ENCODE assay signal across 8 cellular contexts in the genomic region with DNA sequence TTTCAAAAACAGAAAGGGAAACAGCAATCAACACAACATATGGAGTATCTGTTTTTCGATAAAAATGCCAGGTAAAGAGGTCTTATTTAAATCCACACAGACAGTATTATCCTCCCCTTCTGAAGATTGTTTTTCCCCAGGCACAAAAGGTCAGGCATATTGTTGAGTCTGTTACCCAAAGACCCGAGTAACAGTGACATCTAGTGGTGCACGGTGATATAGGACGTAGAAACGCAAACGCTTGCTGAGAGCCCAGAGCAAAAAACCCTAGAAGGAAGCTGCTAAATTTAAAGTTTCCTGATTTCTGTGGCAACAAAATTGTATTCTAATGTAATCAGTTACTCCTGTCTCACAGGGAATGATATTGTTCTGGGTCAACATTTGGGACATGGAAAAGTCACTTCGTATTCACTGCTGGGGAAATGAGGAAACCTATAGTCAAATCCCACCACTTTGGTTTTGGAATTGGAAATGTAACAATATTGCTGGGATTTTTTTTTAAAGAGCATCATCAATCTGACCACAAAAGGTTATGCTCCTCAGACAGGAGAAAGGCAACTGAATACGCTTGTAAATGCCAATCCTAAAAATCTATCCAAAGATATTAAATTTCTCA.
DNase-seq lines count a peak whose midpoint lies in the region; ATAC-seq and TF ChIP-seq lines count a peak whose summit lies in the region.

No MANE protein-coding gene starts in this region.

- peak; percentile 2 to 72 (median 43) for DNase-seq in CD4-positive, CD25-positive, alpha-beta regulatory T cell
- DNase-seq in NCI-H226 (peak; percentile 61), dermis blood vessel endothelial cell (peak; percentile 91), lower leg skin (ENCODE audit: low spot score in 2 of 2) (peak; percentile 69 to 85)
- DNase-seq in activated CD4-positive, alpha-beta T cell treated with anti-CD3 and anti-CD28 coated beads for 24 hours (ENCODE audit: low read depth in 2 of 2) = peak; percentile 43 to 56
- peak; percentile 2 for DNase-seq in stimulated activated CD8-positive, alpha-beta memory T cell treated with anti-CD3 and anti-CD28 coated beads, Interleukin-15, amount 100 ng/mL, for 24 hours (ENCODE audit: low read depth)

- peaks cover 0 to 8% (median 2%) of the 10 kb centered on the region in 4 donors for H3K4me1 Mint-ChIP-seq in CD4-positive, CD25-positive, alpha-beta regulatory T cell

- H3K27me3 Mint-ChIP-seq in CD4-positive, CD25-positive, alpha-beta regulatory T cell = peaks cover 11% of the 10 kb centered on the region

- peaks cover 4% of the 10 kb centered on the region for H3K27me3 ChIP-seq in CD4-positive, CD25-positive, alpha-beta regulatory T cell (ENCODE audit: control insufficient read depth, insufficient read depth, low read length)

- peak; percentile 50 to 70 for ATAC-seq in CD4-positive, CD25-positive, alpha-beta regulatory T cell (ENCODE audit: low read depth in 2 of 2)
- ATAC-seq in GM19328 (IDR thresholded peaks at IDR 0.05; ENCODE audit: unreplicated experiment) = peak; percentile 88
- ATAC-seq in HG03378 (IDR thresholded peaks at IDR 0.05; ENCODE audit: unreplicated experiment) = peak; percentile 91

- no peaks in the 10 kb centered on the region for H3K4me1 ChIP-seq in CD4-positive, CD25-positive, alpha-beta regulatory T cell (ENCODE audit: control insufficient read depth, insufficient read depth, low read length, poor library complexity, severe bottlenecking)

- no peak for TF ChIP-seq CTCF in lower leg skin (IDR thresholded peaks at IDR 0.05)

- H3K36me3 Mint-ChIP-seq in CD4-positive, CD25-positive, alpha-beta regulatory T cell = no peaks in the 10 kb centered on the region

- no peaks in the 10 kb centered on the region for H3K9me3 ChIP-seq in CD4-positive, CD25-positive, alpha-beta regulatory T cell (ENCODE audit: control insufficient read depth in 2 of 2, low read length in 2 of 2)

- no peaks in the 10 kb centered on the region for H3K36me3 ChIP-seq in CD4-positive, CD25-positive, alpha-beta regulatory T cell (ENCODE audit: control insufficient read depth, insufficient read depth, low read length)

- TF ChIP-seq POLR2A in lower leg skin (IDR thresholded peaks at IDR 0.05) = no peak

- no peak overlapping the region for H3K4me3 Mint-ChIP-seq in CD4-positive, CD25-positive, alpha-beta regulatory T cell

- WGBS in lower leg skin, 2 donors = 13 to 14% methylated on average over 8 of the region's 8 CpGs

- H3K4me3 ChIP-seq in CD4-positive, CD25-positive, alpha-beta regulatory T cell (ENCODE audit: low read depth, low read length) = no peak overlapping the region
- H3K4me3 ChIP-seq in lower leg skin (ENCODE audit: low read depth, poor library complexity, severe bottlenecking) = no peak overlapping the region

- no peak overlapping the region for H3K27ac Mint-ChIP-seq in CD4-positive, CD25-positive, alpha-beta regulatory T cell

- intact Hi-C loops in lower leg skin (cut with DNase I; ENCODE audit: low total_unique reads) = no loop called here

- no peak overlapping the region for H3K27ac ChIP-seq in CD4-positive, CD25-positive, alpha-beta regulatory T cell (ENCODE audit: insufficient read depth, low read length, poor library complexity, severe bottlenecking)

- H3K9me3 Mint-ChIP-seq in CD4-positive, CD25-positive, alpha-beta regulatory T cell = no peaks in the 10 kb centered on the region

Comparison
In these comparisons a context has a peak if more than half of its experiments do, and no peak if none do; other contexts are left out.
1. DNase-seq: peak in every context shown above with its lines; median percentile 91 in dermis blood vessel endothelial cell; 77 in lower leg skin; 61 in NCI-H226; 50 in activated CD4-positive, alpha-beta T cell treated with anti-CD3 and anti-CD28 coated beads for 24 hours; 43 in CD4-positive, CD25-positive, alpha-beta regulatory T cell; 2 in stimulated activated CD8-positive, alpha-beta memory T cell treated with anti-CD3 and anti-CD28 coated beads, Interleukin-15, amount 100 ng/mL, for 24 hours.